28 cellular contexts compared by ENCODE assay signal in genomic region chr14:90336401-90336800, GRCh38.
"Had no signal": no experiment of that assay in that cellular context is flagged by ENCODE, and none has a peak within 500 bp of the region (broad histone marks: within the 10 kb centered on the region; RNA-seq: fewer than 3 reads in every experiment).

No MANE protein-coding gene starts in this region.

- H3K36me3 ChIP-seq: esophagus squamous epithelium, lower lobe of right lung, neutrophil, pancreas, prostate gland, right atrium auricular region, thyroid gland, upper lobe of left lung had no signal

- H3K4me1 ChIP-seq: lower lobe of right lung, pancreas, prostate gland, right atrium auricular region, thyroid gland had no signal

- DNase-seq: cortex of kidney; effector memory CD8-positive, alpha-beta T cell; erythroblast; esophagus squamous epithelium; foreskin melanocyte; glutamatergic neuron; left ventricle myocardium superior; lower lobe of right lung; mucosa of descending colon; naive B cell; pancreas; stimulated activated CD4-positive, alpha-beta T cell treated with anti-CD3 and anti-CD28 coated beads, Interleukin-12 subunit alpha, Interleukin-12 subunit beta, amount 100 ng/mL, for 4 hours; stimulated activated CD4-positive, alpha-beta T cell treated with anti-CD3 and anti-CD28 coated beads, Interleukin-1b, Interleukin-23, amount 100 ng/mL, for 48 hours; stimulated activated CD4-positive, alpha-beta T cell treated with anti-CD3 and anti-CD28 coated beads, Interleukin-4, amount 100 ng/mL, for 1 hour; stimulated activated CD8-positive, alpha-beta memory T cell treated with anti-CD3 and anti-CD28 coated beads, Interleukin-4, amount 100 ng/mL, for 48 hours; stimulated activated naive CD4-positive, alpha-beta T cell; stimulated activated naive CD8-positive, alpha-beta T cell treated with anti-CD3 and anti-CD28 coated beads, Interleukin-15, amount 100 ng/mL, for 72 hours; thyroid gland; upper lobe of left lung had no signal

- H3K27me3 ChIP-seq: pancreas, right atrium auricular region, thyroid gland, upper lobe of left lung had no signal

- H3K27ac ChIP-seq: lower lobe of right lung, neutrophil, prostate gland, right atrium auricular region, upper lobe of left lung had no signal

- FAIRE-seq: endometrium, keratinocyte, pancreas, urothelium cell line had no signal

- H3K4me3 ChIP-seq: esophagus squamous epithelium, lower lobe of right lung, mucosa of descending colon, pancreas, prostate gland, right atrium auricular region, smooth muscle cell, thyroid gland, upper lobe of left lung had no signal

- ATAC-seq: effector memory CD8-positive, alpha-beta T cell; left ventricle myocardium superior; lower lobe of right lung; mucosa of descending colon; natural killer cell treated with Interleukin-12 subunit alpha and Interleukin-12 subunit beta and Interleukin-15 and Interleukin-18, amount 100 ng/mL, for 72 hours; sciatic nerve; stimulated activated naive CD8-positive, alpha-beta T cell treated with anti-CD3 and anti-CD28 coated beads, Interleukin-15, amount 100 ng/mL, for 72 hours had no signal

- H3K9me3 ChIP-seq: esophagus squamous epithelium, lower lobe of right lung, mucosa of descending colon, neutrophil, pancreas, prostate gland, right atrium auricular region, thyroid gland, upper lobe of left lung had no signal
